In genomic region chr10:71965623-71966022, GRCh38 we compare ENCODE assay signal across 8 cellular contexts. TPM values are rescaled to one million over a fixed set of nuclear protein-coding genes. Genes with fewer than 3 reads are reported as not detected.
DNase-seq lines count a peak whose midpoint lies in the region; ATAC-seq, FAIRE-seq and TF ChIP-seq lines count a peak whose summit lies in the region.

No MANE protein-coding gene starts in this region.

- H2AFZ ChIP-seq in PC-9 (peak overlapping the region; percentile 93), endothelial cell of umbilical vein (ENCODE audit: low read depth, low read length) (peak overlapping the region; percentile 2)

- peaks cover 20 to 57% (median 46%) of the 10 kb centered on the region in 5 donors for H3K27me3 Mint-ChIP-seq in naive thymus-derived CD8-positive, alpha-beta T cell

- CTCF ChIA-PET in PC-9 (lab: Charles Lee) (interaction anchor here (0.6 to 1.2 kb wide), 3 partner anchors 81 to 1294 kb away, joined by 4 to 6 read pairs (median 4); no protein-coding TSS in a partner anchor), endothelial cell of umbilical vein (lab: Charles Lee) (interaction anchor here (1.3 to 1.6 kb wide), 3 partner anchors 14 to 104 kb away, joined by 3 to 7 read pairs (median 5); no protein-coding TSS in a partner anchor)

- DNase-seq in PC-9 = no peak
- no peak for DNase-seq in endothelial cell of umbilical vein (ENCODE audit: low read depth, low spot score)
- DNase-seq in naive thymus-derived CD8-positive, alpha-beta T cell = no peak
- no peak for DNase-seq in effector memory CD4-positive, alpha-beta T cell
- no peak for DNase-seq in RCC 7860 (ENCODE audit: low spot score)
- no peak for DNase-seq in GOT3 (lab: John Stamatoyannopoulos, UW)

- intact Hi-C loops in PC-9 (cut with micrococcal nuclease; ENCODE audit: unreplicated experiment) (loop anchor here (10.0 kb wide), 1 partner anchor 131 kb away; no protein-coding TSS in a partner anchor), endothelial cell of umbilical vein (cut with micrococcal nuclease) (no loop called here)

- H3K4me3 ChIP-seq in PC-9 (peak overlapping the region; percentile 74), endothelial cell of umbilical vein (replicated peaks in 1 of 3; ENCODE audit: insufficient read depth in 1 of 3, low read depth in 1 of 3, low read length in 3 of 3) (peak overlapping the region in 2 of 3 experiments; percentile 55 to 57)
- H3K4me3 ChIP-seq in effector memory CD4-positive, alpha-beta T cell (ENCODE audit: insufficient read depth, low read depth, low read length, poor library complexity, severe bottlenecking) = no peak overlapping the region

- peaks cover 4 to 12% (median 9%) of the 10 kb centered on the region in 4 donors for H3K4me1 Mint-ChIP-seq in naive thymus-derived CD8-positive, alpha-beta T cell

- H3K27me3 ChIP-seq in PC-9 (ENCODE audit: insufficient read depth, low read depth) (no peaks in the 10 kb centered on the region), endothelial cell of umbilical vein (ENCODE audit: control insufficient read depth in 2 of 2, insufficient read depth in 2 of 2, low read length in 2 of 2) (no peaks in the 10 kb centered on the region)
- peaks cover 8% of the 10 kb centered on the region for H3K27me3 ChIP-seq in effector memory CD4-positive, alpha-beta T cell (replicated peaks; ENCODE audit: control insufficient read depth, insufficient read depth, low read length, poor library complexity, severe bottlenecking)

- no peaks in the 10 kb centered on the region for H3K9me1 ChIP-seq in endothelial cell of umbilical vein (replicated peaks; ENCODE audit: control insufficient read depth, extremely low read depth, insufficient read depth, low read length)

- dilution Hi-C loops in endothelial cell of umbilical vein (cut with MboI; ENCODE audit: extremely low pct_ligation_motif_present, low sequenced_read_pairs) = no loop called here

- POLR2A ChIA-PET in PC-9 (lab: Charles Lee; ENCODE audit: unreplicated experiment) = interaction anchor here (0.8 kb wide), 1 partner anchor 199 kb away, joined by 7 read pairs; no protein-coding TSS in a partner anchor
- POLR2A ChIA-PET in endothelial cell of umbilical vein (lab: Charles Lee) = interaction anchor here (0.7 kb wide), 1 partner anchor 83 kb away, joined by 3 read pairs; no protein-coding TSS in a partner anchor
- POLR2A ChIA-PET in naive thymus-derived CD8-positive, alpha-beta T cell (lab: Charles Lee) = no interaction called here

- H3K36me3 ChIP-seq in PC-9 (ENCODE audit: low read depth) (no peaks in the 10 kb centered on the region), endothelial cell of umbilical vein (ENCODE audit: control insufficient read depth in 2 of 2, extremely low read depth in 1 of 2, insufficient read depth in 2 of 2, low read length in 2 of 2) (no peaks in the 10 kb centered on the region)
- no peaks in the 10 kb centered on the region for H3K36me3 ChIP-seq in effector memory CD4-positive, alpha-beta T cell (ENCODE audit: control insufficient read depth, insufficient read depth, low read length)

- no peaks in the 10 kb centered on the region for H3K9me2 ChIP-seq in PC-9 (ENCODE audit: insufficient read depth)

- no peak for TF ChIP-seq POLR2A in endothelial cell of umbilical vein (IDR thresholded peaks at IDR 0.05; ENCODE audit: low read depth, low read length)
- TF ChIP-seq POLR2A in GM18505 (IDR thresholded peaks at IDR 0.05; ENCODE audit: borderline replicate concordance, extremely low read depth, insufficient read depth, insufficient read length) = no peak

- no peaks in the 10 kb centered on the region for H3K9me3 ChIP-seq in PC-9 (ENCODE audit: insufficient read depth, low read depth)
- no peaks in the 10 kb centered on the region for H3K9me3 ChIP-seq in endothelial cell of umbilical vein (replicated peaks; ENCODE audit: control insufficient read depth, insufficient read depth, low read length)
- no peaks in the 10 kb centered on the region for H3K9me3 ChIP-seq in effector memory CD4-positive, alpha-beta T cell (ENCODE audit: control insufficient read depth, low read length)

- H3K27ac Mint-ChIP-seq in naive thymus-derived CD8-positive, alpha-beta T cell = peak overlapping the region in 1 of 10 donors; percentile 40

- peaks cover 12% of the 10 kb centered on the region for H3F3A ChIP-seq in PC-9 (ENCODE audit: insufficient read depth, low read depth)

- H3K36me3 Mint-ChIP-seq in naive thymus-derived CD8-positive, alpha-beta T cell = no peaks in the 10 kb centered on the region

- peak overlapping the region; percentile 59 to 87 (median 80) for H3K4me3 Mint-ChIP-seq in naive thymus-derived CD8-positive, alpha-beta T cell

- peaks cover 0 to 4% (median 0%) of the 10 kb centered on the region in 9 donors for H3K9me3 Mint-ChIP-seq in naive thymus-derived CD8-positive, alpha-beta T cell

- BruUV-seq in PC-9 (replicated peaks; lab: Mats Ljungman, UMichigan) = TSS peak; percentile 18
- no TSS peak for BruUV-seq in endothelial cell of umbilical vein (replicated peaks; lab: Mats Ljungman, UMichigan)

- H3K4me2 ChIP-seq in PC-9 (peak overlapping the region; percentile 99), endothelial cell of umbilical vein (ENCODE audit: insufficient read depth, low read length) (peak overlapping the region; percentile 76)

- H3K4me1 ChIP-seq in PC-9 (replicated peaks; ENCODE audit: insufficient read depth) (peaks cover 31% of the 10 kb centered on the region), endothelial cell of umbilical vein (ENCODE audit: control insufficient read depth, extremely low read depth, insufficient read depth, low read length) (peaks cover 18% of the 10 kb centered on the region)
- H3K4me1 ChIP-seq in effector memory CD4-positive, alpha-beta T cell (ENCODE audit: control insufficient read depth, insufficient read depth, low read length, poor library complexity, severe bottlenecking) = peaks cover 5% of the 10 kb centered on the region

- H3K27ac ChIP-seq in 22Rv1 = peak overlapping the region; percentile 61
- no peak overlapping the region for H3K27ac ChIP-seq in PC-9
- peak overlapping the region; percentile 60 for H3K27ac ChIP-seq in endothelial cell of umbilical vein (ENCODE audit: insufficient read depth, low read depth, low read length)
- H3K27ac ChIP-seq in effector memory CD4-positive, alpha-beta T cell (ENCODE audit: insufficient read depth, low read length, poor library complexity, severe bottlenecking) = no peak overlapping the region

- H4K20me1 ChIP-seq in PC-9 (ENCODE audit: insufficient read depth) = no peaks in the 10 kb centered on the region
- no peaks in the 10 kb centered on the region for H4K20me1 ChIP-seq in endothelial cell of umbilical vein (replicated peaks; ENCODE audit: control insufficient read depth, extremely low read depth, insufficient read depth, low read length)

- TF ChIP-seq CTCF in 22Rv1 (IDR thresholded peaks at IDR 0.05) (no peak), PC-9 (conservative IDR thresholded peaks at IDR 0.05) (no peak), endothelial cell of umbilical vein (IDR thresholded peaks at IDR 0.05; ENCODE audit: extremely low read depth in 1 of 2, insufficient read depth in 1 of 2, low read depth in 1 of 2, low read length in 2 of 2) (no peak)

- peak overlapping the region; percentile 79 for H3K9ac ChIP-seq in endothelial cell of umbilical vein (replicated peaks; ENCODE audit: extremely low read depth, insufficient read depth, low read length)

- no peak for ATAC-seq in naive thymus-derived CD8-positive, alpha-beta T cell
- ATAC-seq in GM18505 (IDR thresholded peaks at IDR 0.05; ENCODE audit: unreplicated experiment) = no peak

- H3K79me2 ChIP-seq in PC-9 (ENCODE audit: low read depth) = peaks cover 48% of the 10 kb centered on the region
- peaks cover 27% of the 10 kb centered on the region for H3K79me2 ChIP-seq in endothelial cell of umbilical vein (ENCODE audit: control insufficient read depth, insufficient read depth, low read length)

- FAIRE-seq in endothelial cell of umbilical vein (lab: Jason Lieb, UNC) (no peak), RCC 7860 (lab: Jason Lieb, UNC) (no peak)

TF ChIP-seq in endothelial cell of umbilical vein, 7 proteins besides CTCF, POLR2A, EP300 and RAD21:
- TF ChIP-seq GATA2 (IDR thresholded peaks at IDR 0.05; ENCODE audit: insufficient read depth, insufficient read length, low read depth, low read length) (no peak), MYC (IDR thresholded peaks at IDR 0.05; ENCODE audit: low read depth, low read length) (no peak), JUN (IDR thresholded peaks at IDR 0.05; ENCODE audit: borderline replicate concordance, insufficient read depth, insufficient read length, low read depth) (no peak), POLR2AphosphoS5 (IDR thresholded peaks at IDR 0.05; ENCODE audit: insufficient read depth, low read depth, low read length) (no peak), FOS (IDR thresholded peaks at IDR 0.05; ENCODE audit: borderline replicate concordance, insufficient read depth, low read length) (no peak), EZH2 (IDR thresholded peaks at IDR 0.05; ENCODE audit: borderline replicate concordance, low read depth, low read length, severe bottlenecking) (no peak), MAX (IDR thresholded peaks at IDR 0.05; ENCODE audit: insufficient read depth, insufficient read length) (no peak)
TF ChIP-seq in endothelial cell of umbilical vein: peak in this region for 0.

RNA-seq across cellular contexts. Expression of gene CHST3, which starts 1.4 kb away (rescaled TPM):
- total RNA-seq in PC-9 (2021) (21.3 and 23.3 TPM in 2 replicates), endothelial cell of umbilical vein (10.0 and 11.5 TPM in 2 replicates)
- 5.5 and 6.0 TPM in 2 replicates for polyA plus RNA-seq in endothelial cell of umbilical vein
- 5.4 and 5.5 TPM in 2 replicates for polyA plus RNA-seq in endothelial cell of umbilical vein (2011; cell fraction: cytosol; rRNA removed)
- polyA plus RNA-seq in endothelial cell of umbilical vein (2011; cell fraction: nucleus; rRNA removed) = 4.6 TPM in 2 replicates
- polyA plus RNA-seq in endothelial cell of umbilical vein (2012) = 6.2 and 6.4 TPM in 2 replicates
- 11.7 and 12.7 TPM in 2 replicates for polyA minus RNA-seq in endothelial cell of umbilical vein
- 10.8 TPM for polyA minus RNA-seq in endothelial cell of umbilical vein (2011; cell fraction: cytosol; rRNA and poly(A)+ RNA removed)
- polyA minus RNA-seq in endothelial cell of umbilical vein (2011; cell fraction: nucleus; rRNA and poly(A)+ RNA removed) = 4.2 and 4.7 TPM in 2 replicates
- not detected for total RNA-seq in naive thymus-derived CD8-positive, alpha-beta T cell
- not detected for polyA plus RNA-seq in naive thymus-derived CD8-positive, alpha-beta T cell

Comparison
In these comparisons a context has a peak if more than half of its experiments do, and no peak if none do; other contexts are left out.
1. H3K27ac ChIP-seq: peak in 22Rv1 (single experiment) and endothelial cell of umbilical vein (single experiment); none in PC-9 (single experiment) and effector memory CD4-positive, alpha-beta T cell (single experiment).
2. RNA of gene CHST3, which starts 1.4 kb away (total RNA-seq): 21.3 to 23.3 TPM in PC-9 and 10.0 to 11.5 TPM in endothelial cell of umbilical vein; not detected in naive thymus-derived CD8-positive, alpha-beta T cell; every median in the first group is over 10 times any median in the second.